In the genomic region with DNA sequence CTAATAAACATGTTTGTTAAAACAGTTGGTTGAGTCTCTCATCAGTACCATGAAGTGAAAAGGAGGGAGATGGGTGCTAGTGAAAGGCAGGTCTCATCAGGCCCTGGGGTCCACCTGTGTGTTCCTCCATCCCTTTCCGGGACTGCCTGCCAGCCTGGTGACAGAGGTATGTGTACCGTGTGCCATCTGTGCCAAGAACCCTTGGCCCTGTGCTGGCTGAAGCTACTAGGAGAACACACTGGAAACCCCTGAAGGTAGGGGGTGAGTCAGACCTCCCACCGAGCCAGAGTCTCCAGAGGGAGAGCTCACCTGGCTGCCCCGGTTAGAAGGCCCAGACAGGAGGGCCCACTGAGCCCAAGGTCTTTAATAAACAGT, we compare ENCODE assay signal across 1 cellular context.
TF ChIP-seq lines count a peak whose summit lies in the region.

No MANE protein-coding gene starts in this region.

TF ChIP-seq in K562, 482 proteins besides CTCF, POLR2A, EP300 and RAD21 (continued from another document and continues in another):
- TF ChIP-seq, protein P1, sequence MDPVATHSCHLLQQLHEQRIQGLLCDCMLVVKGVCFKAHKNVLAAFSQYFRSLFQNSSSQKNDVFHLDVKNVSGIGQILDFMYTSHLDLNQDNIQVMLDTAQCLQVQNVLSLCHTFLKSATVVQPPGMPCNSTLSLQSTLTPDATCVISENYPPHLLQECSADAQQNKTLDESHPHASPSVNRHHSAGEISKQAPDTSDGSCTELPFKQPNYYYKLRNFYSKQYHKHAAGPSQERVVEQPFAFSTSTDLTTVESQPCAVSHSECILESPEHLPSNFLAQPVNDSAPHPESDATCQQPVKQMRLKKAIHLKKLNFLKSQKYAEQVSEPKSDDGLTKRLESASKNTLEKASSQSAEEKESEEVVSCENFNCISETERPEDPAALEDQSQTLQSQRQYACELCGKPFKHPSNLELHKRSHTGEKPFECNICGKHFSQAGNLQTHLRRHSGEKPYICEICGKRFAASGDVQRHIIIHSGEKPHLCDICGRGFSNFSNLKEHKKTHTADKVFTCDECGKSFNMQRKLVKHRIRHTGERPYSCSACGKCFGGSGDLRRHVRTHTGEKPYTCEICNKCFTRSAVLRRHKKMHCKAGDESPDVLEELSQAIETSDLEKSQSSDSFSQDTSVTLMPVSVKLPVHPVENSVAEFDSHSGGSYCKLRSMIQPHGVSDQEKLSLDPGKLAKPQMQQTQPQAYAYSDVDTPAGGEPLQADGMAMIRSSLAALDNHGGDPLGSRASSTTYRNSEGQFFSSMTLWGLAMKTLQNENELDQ (CRISPR knock-in tag; IDR thresholded peaks at IDR 0.05; ENCODE audit: borderline replicate concordance): no peak
- TF ChIP-seq, protein P2, sequence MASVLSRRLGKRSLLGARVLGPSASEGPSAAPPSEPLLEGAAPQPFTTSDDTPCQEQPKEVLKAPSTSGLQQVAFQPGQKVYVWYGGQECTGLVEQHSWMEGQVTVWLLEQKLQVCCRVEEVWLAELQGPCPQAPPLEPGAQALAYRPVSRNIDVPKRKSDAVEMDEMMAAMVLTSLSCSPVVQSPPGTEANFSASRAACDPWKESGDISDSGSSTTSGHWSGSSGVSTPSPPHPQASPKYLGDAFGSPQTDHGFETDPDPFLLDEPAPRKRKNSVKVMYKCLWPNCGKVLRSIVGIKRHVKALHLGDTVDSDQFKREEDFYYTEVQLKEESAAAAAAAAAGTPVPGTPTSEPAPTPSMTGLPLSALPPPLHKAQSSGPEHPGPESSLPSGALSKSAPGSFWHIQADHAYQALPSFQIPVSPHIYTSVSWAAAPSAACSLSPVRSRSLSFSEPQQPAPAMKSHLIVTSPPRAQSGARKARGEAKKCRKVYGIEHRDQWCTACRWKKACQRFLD (CRISPR knock-in tag; IDR thresholded peaks at IDR 0.05): no peak
- no peak for TF ChIP-seq ZNF408 (CRISPR knock-in tag; IDR thresholded peaks at IDR 0.05; ENCODE audit: low read depth)
- TF ChIP-seq, protein P3, sequence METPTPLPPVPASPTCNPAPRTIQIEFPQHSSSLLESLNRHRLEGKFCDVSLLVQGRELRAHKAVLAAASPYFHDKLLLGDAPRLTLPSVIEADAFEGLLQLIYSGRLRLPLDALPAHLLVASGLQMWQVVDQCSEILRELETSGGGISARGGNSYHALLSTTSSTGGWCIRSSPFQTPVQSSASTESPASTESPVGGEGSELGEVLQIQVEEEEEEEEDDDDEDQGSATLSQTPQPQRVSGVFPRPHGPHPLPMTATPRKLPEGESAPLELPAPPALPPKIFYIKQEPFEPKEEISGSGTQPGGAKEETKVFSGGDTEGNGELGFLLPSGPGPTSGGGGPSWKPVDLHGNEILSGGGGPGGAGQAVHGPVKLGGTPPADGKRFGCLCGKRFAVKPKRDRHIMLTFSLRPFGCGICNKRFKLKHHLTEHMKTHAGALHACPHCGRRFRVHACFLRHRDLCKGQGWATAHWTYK (CRISPR knock-in tag; IDR thresholded peaks at IDR 0.05): peak; percentile 29; the same call in 1 of the 2 replicates
- no peak for TF ChIP-seq SMC3 (conservative IDR thresholded peaks at IDR 0.05; ENCODE audit: insufficient read depth, low read depth, low read length)
- no peak for TF ChIP-seq ZZZ3 (IDR thresholded peaks at IDR 0.05)
- TF ChIP-seq, protein P4, sequence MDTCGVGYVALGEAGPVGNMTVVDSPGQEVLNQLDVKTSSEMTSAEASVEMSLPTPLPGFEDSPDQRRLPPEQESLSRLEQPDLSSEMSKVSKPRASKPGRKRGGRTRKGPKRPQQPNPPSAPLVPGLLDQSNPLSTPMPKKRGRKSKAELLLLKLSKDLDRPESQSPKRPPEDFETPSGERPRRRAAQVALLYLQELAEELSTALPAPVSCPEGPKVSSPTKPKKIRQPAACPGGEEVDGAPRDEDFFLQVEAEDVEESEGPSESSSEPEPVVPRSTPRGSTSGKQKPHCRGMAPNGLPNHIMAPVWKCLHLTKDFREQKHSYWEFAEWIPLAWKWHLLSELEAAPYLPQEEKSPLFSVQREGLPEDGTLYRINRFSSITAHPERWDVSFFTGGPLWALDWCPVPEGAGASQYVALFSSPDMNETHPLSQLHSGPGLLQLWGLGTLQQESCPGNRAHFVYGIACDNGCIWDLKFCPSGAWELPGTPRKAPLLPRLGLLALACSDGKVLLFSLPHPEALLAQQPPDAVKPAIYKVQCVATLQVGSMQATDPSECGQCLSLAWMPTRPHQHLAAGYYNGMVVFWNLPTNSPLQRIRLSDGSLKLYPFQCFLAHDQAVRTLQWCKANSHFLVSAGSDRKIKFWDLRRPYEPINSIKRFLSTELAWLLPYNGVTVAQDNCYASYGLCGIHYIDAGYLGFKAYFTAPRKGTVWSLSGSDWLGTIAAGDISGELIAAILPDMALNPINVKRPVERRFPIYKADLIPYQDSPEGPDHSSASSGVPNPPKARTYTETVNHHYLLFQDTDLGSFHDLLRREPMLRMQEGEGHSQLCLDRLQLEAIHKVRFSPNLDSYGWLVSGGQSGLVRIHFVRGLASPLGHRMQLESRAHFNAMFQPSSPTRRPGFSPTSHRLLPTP (IDR thresholded peaks at IDR 0.05; ENCODE audit: borderline replicate concordance, extremely low read depth, insufficient read length): no peak
- no peak; the same call in 1 of the 2 replicates for TF ChIP-seq KAT7 (CRISPR knock-in tag; IDR thresholded peaks at IDR 0.05; ENCODE audit: borderline replicate concordance)
- TF ChIP-seq ZNF24 (IDR thresholded peaks at IDR 0.05): no peak
- no peak for TF ChIP-seq ZNF696 (CRISPR knock-in tag; conservative IDR thresholded peaks at IDR 0.05)
- TF ChIP-seq RFX1 (IDR thresholded peaks at IDR 0.05): no peak
- no peak for TF ChIP-seq SRSF9 (IDR thresholded peaks at IDR 0.05; ENCODE audit: borderline replicate concordance, low read depth, low read length)
- no peak for TF ChIP-seq ZSCAN32 (CRISPR knock-in tag; IDR thresholded peaks at IDR 0.05)
- TF ChIP-seq, protein P5, sequence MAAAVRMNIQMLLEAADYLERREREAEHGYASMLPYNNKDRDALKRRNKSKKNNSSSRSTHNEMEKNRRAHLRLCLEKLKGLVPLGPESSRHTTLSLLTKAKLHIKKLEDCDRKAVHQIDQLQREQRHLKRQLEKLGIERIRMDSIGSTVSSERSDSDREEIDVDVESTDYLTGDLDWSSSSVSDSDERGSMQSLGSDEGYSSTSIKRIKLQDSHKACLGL (CRISPR knock-in tag; IDR thresholded peaks at IDR 0.05; ENCODE audit: borderline replicate concordance, poor library complexity, severe bottlenecking): peak; percentile 27
- TF ChIP-seq, protein P6, sequence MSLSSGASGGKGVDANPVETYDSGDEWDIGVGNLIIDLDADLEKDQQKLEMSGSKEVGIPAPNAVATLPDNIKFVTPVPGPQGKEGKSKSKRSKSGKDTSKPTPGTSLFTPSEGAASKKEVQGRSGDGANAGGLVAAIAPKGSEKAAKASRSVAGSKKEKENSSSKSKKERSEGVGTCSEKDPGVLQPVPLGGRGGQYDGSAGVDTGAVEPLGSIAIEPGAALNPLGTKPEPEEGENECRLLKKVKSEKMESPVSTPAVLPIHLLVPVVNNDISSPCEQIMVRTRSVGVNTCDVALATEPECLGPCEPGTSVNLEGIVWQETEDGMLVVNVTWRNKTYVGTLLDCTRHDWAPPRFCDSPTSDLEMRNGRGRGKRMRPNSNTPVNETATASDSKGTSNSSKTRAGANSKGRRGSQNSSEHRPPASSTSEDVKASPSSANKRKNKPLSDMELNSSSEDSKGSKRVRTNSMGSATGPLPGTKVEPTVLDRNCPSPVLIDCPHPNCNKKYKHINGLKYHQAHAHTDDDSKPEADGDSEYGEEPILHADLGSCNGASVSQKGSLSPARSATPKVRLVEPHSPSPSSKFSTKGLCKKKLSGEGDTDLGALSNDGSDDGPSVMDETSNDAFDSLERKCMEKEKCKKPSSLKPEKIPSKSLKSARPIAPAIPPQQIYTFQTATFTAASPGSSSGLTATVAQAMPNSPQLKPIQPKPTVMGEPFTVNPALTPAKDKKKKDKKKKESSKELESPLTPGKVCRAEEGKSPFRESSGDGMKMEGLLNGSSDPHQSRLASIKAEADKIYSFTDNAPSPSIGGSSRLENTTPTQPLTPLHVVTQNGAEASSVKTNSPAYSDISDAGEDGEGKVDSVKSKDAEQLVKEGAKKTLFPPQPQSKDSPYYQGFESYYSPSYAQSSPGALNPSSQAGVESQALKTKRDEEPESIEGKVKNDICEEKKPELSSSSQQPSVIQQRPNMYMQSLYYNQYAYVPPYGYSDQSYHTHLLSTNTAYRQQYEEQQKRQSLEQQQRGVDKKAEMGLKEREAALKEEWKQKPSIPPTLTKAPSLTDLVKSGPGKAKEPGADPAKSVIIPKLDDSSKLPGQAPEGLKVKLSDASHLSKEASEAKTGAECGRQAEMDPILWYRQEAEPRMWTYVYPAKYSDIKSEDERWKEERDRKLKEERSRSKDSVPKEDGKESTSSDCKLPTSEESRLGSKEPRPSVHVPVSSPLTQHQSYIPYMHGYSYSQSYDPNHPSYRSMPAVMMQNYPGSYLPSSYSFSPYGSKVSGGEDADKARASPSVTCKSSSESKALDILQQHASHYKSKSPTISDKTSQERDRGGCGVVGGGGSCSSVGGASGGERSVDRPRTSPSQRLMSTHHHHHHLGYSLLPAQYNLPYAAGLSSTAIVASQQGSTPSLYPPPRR (CRISPR knock-in tag; IDR thresholded peaks at IDR 0.05; ENCODE audit: borderline replicate concordance): no peak
- peak; percentile 74; the same call in 1 of the 2 replicates for TF ChIP-seq ZFP30 (CRISPR knock-in tag; IDR thresholded peaks at IDR 0.05; ENCODE audit: borderline replicate concordance)
- TF ChIP-seq, protein P7, sequence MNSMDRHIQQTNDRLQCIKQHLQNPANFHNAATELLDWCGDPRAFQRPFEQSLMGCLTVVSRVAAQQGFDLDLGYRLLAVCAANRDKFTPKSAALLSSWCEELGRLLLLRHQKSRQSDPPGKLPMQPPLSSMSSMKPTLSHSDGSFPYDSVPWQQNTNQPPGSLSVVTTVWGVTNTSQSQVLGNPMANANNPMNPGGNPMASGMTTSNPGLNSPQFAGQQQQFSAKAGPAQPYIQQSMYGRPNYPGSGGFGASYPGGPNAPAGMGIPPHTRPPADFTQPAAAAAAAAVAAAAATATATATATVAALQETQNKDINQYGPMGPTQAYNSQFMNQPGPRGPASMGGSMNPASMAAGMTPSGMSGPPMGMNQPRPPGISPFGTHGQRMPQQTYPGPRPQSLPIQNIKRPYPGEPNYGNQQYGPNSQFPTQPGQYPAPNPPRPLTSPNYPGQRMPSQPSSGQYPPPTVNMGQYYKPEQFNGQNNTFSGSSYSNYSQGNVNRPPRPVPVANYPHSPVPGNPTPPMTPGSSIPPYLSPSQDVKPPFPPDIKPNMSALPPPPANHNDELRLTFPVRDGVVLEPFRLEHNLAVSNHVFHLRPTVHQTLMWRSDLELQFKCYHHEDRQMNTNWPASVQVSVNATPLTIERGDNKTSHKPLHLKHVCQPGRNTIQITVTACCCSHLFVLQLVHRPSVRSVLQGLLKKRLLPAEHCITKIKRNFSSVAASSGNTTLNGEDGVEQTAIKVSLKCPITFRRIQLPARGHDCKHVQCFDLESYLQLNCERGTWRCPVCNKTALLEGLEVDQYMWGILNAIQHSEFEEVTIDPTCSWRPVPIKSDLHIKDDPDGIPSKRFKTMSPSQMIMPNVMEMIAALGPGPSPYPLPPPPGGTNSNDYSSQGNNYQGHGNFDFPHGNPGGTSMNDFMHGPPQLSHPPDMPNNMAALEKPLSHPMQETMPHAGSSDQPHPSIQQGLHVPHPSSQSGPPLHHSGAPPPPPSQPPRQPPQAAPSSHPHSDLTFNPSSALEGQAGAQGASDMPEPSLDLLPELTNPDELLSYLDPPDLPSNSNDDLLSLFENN (IDR thresholded peaks at IDR 0.05; ENCODE audit: low read depth in 2 of 2, low read length in 2 of 2): peak in 1 of 2 experiments; percentile 36; a peak in 1 of 4 replicates
- TF ChIP-seq GATA2 (CRISPR knock-in tag; IDR thresholded peaks at IDR 0.05): 0 out of 2 replicates have a peak, but pooled peaks have one; percentile 11
- TF ChIP-seq ZNF23 (CRISPR knock-in tag; IDR thresholded peaks at IDR 0.05): 0 out of 2 replicates have a peak, but pooled peaks have one; percentile 26
- no peak for TF ChIP-seq ZNF584 (CRISPR knock-in tag; IDR thresholded peaks at IDR 0.05; ENCODE audit: low read depth)
- TF ChIP-seq CBX3 (IDR thresholded peaks at IDR 0.05; ENCODE audit: borderline replicate concordance in 1 of 2, low read length in 2 of 2): no peak
- no peak for TF ChIP-seq THRAP3 (IDR thresholded peaks at IDR 0.05; ENCODE audit: borderline replicate concordance)
- TF ChIP-seq, protein P8, sequence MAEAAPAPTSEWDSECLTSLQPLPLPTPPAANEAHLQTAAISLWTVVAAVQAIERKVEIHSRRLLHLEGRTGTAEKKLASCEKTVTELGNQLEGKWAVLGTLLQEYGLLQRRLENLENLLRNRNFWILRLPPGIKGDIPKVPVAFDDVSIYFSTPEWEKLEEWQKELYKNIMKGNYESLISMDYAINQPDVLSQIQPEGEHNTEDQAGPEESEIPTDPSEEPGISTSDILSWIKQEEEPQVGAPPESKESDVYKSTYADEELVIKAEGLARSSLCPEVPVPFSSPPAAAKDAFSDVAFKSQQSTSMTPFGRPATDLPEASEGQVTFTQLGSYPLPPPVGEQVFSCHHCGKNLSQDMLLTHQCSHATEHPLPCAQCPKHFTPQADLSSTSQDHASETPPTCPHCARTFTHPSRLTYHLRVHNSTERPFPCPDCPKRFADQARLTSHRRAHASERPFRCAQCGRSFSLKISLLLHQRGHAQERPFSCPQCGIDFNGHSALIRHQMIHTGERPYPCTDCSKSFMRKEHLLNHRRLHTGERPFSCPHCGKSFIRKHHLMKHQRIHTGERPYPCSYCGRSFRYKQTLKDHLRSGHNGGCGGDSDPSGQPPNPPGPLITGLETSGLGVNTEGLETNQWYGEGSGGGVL (CRISPR knock-in tag; IDR thresholded peaks at IDR 0.05): no peak
- TF ChIP-seq L3MBTL2 (IDR thresholded peaks at IDR 0.05): no peak
- TF ChIP-seq PHTF2 (CRISPR knock-in tag; IDR thresholded peaks at IDR 0.05): no peak
- TF ChIP-seq, protein P9, sequence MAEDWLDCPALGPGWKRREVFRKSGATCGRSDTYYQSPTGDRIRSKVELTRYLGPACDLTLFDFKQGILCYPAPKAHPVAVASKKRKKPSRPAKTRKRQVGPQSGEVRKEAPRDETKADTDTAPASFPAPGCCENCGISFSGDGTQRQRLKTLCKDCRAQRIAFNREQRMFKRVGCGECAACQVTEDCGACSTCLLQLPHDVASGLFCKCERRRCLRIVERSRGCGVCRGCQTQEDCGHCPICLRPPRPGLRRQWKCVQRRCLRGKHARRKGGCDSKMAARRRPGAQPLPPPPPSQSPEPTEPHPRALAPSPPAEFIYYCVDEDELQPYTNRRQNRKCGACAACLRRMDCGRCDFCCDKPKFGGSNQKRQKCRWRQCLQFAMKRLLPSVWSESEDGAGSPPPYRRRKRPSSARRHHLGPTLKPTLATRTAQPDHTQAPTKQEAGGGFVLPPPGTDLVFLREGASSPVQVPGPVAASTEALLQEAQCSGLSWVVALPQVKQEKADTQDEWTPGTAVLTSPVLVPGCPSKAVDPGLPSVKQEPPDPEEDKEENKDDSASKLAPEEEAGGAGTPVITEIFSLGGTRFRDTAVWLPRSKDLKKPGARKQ (CRISPR knock-in tag; IDR thresholded peaks at IDR 0.05): no peak
- TF ChIP-seq, protein P10, sequence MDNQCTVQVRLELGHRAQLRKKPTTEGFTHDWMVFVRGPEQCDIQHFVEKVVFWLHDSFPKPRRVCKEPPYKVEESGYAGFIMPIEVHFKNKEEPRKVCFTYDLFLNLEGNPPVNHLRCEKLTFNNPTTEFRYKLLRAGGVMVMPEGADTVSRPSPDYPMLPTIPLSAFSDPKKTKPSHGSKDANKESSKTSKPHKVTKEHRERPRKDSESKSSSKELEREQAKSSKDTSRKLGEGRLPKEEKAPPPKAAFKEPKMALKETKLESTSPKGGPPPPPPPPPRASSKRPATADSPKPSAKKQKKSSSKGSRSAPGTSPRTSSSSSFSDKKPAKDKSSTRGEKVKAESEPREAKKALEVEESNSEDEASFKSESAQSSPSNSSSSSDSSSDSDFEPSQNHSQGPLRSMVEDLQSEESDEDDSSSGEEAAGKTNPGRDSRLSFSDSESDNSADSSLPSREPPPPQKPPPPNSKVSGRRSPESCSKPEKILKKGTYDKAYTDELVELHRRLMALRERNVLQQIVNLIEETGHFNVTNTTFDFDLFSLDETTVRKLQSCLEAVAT (IDR thresholded peaks at IDR 0.05): no peak
- TF ChIP-seq, protein P11, sequence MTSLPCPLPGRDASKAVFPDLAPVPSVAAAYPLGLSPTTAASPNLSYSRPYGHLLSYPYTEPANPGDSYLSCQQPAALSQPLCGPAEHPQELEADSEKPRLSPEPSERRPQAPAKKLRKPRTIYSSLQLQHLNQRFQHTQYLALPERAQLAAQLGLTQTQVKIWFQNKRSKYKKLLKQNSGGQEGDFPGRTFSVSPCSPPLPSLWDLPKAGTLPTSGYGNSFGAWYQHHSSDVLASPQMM (CRISPR knock-in tag; IDR thresholded peaks at IDR 0.05): no peak
